Comparison of ENCODE assay signal across 2 cellular contexts in genomic region chr2:142869065-142869460, GRCh38. TPM values are rescaled to one million over a fixed set of nuclear protein-coding genes. Genes with fewer than 3 reads are reported as not detected.
"Had no signal": no experiment of that assay in that cellular context is flagged by ENCODE, and none has a peak within 500 bp of the region (broad histone marks: within the 10 kb centered on the region; RNA-seq: fewer than 3 reads in every experiment).

No MANE protein-coding gene starts in this region.

RNA-seq across cellular contexts. Expression of gene KYNU, which starts 8.4 kb away (rescaled TPM):
- total RNA-seq: chondrocyte, lung microvascular endothelial cell had no signal
